Comparison of ENCODE assay signal across 13 cellular contexts in the genomic region with DNA sequence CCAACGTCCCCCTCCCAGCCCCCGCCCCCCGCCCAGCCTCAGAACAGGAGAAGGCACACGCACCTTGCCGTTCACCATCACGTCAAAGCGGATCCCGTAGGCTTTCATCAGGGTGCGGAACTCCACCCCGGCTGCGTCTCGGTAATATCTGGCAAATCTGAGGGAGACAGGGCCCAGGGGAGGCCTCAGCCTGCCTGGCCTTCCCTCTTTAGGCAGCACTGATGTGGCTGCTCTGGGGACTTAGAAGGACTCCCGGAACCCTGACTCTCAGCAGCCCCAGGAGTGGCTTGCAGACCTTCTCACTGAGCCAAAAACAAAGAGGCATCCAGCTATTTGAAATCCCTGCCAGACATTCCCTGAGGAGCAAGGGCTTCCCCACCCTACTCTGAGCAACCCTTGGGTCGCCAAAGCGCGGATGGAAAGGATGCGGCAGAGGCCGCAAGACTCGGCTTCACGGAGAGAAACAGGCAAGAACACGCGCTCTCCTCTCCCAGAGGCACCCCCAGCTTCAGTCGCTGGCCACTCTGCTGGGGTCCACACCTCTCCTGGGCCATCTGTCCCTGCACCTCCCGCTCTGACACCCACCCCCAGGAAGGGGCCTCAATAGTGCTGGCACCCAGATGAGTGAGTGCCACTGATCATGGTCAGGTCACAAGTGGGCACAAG. TPM values are rescaled to one million over a fixed set of nuclear protein-coding genes. Genes with fewer than 3 reads are reported as not detected.
DNase-seq lines count a peak whose midpoint lies in the region; ATAC-seq and TF ChIP-seq lines count a peak whose summit lies in the region.
"Had no signal": no experiment of that assay in that cellular context is flagged by ENCODE, and none has a peak within 500 bp of the region (broad histone marks: within the 10 kb centered on the region; RNA-seq: fewer than 3 reads in every experiment).

No MANE protein-coding gene starts in this region.

- H3K4me3 ChIP-seq in H7 (ENCODE audit: insufficient read depth, low read depth, low read length) (no peak overlapping the region), SK-N-SH (ENCODE audit: low read depth in 2 of 2, low read length in 1 of 2) (no peak overlapping the region)
- H3K4me3 ChIP-seq: upper lobe of left lung had no signal

- 93% methylated on average over 11 of the region's 24 CpGs for WGBS in SK-N-SH (ENCODE audit: low lambda C conversion rate)

- H2AFZ ChIP-seq in SK-N-SH (ENCODE audit: low read depth) = no peak overlapping the region

- no peak overlapping the region for H3K9ac ChIP-seq in SK-N-SH

- in situ Hi-C loops in GM13977 (cut with MboI; ENCODE audit: low pct_unique_long_range_greater_than_20kb, low sequenced_read_pairs, unreplicated experiment) = loop anchor here (10.0 kb wide), 1 partner anchor 47 kb away; no protein-coding TSS in a partner anchor

- no peaks in the 10 kb centered on the region for H4K20me1 ChIP-seq in SK-N-SH (ENCODE audit: insufficient read depth)

- H3K27ac Mint-ChIP-seq in mesothelial cell of epicardium = no peak overlapping the region

- H3K79me2 ChIP-seq in SK-N-SH (ENCODE audit: insufficient read depth) = no peaks in the 10 kb centered on the region

- ATAC-seq in HG02759 (IDR thresholded peaks at IDR 0.05; ENCODE audit: unreplicated experiment) (no peak), GM21360 (IDR thresholded peaks at IDR 0.05; ENCODE audit: unreplicated experiment) (no peak)

- CTCF ChIA-PET in SK-N-SH (lab: Yijun Ruan, JAX) = no interaction called here

- H3K36me3 ChIP-seq in H7 (replicated peaks; ENCODE audit: control insufficient read depth, insufficient read depth, low read length) (no peaks in the 10 kb centered on the region), SK-N-SH (replicated peaks in 1 of 2; ENCODE audit: control insufficient read depth in 1 of 2, insufficient read depth in 2 of 2, low read length in 1 of 2) (no peaks in the 10 kb centered on the region)
- H3K36me3 ChIP-seq: upper lobe of left lung had no signal

- POLR2A ChIA-PET in SK-N-SH (lab: Yijun Ruan, JAX) = no interaction called here

- DNase-seq in AG08396 (ENCODE audit: low spot score) = peak; percentile 51
- peak; percentile 85 for DNase-seq in H7
- peak; percentile 27 for DNase-seq in SK-N-SH
- peak; percentile 44 for DNase-seq in left kidney (ENCODE audit: low read depth, low spot score)
- DNase-seq in mesothelial cell of epicardium (ENCODE audit: low spot score in 2 of 2, unreplicated experiment in 2 of 2) = no peak
- DNase-seq in GM13977 (ENCODE audit: low spot score) = no peak
- DNase-seq: activated naive CD4-positive, alpha-beta T cell treated with anti-CD3 and anti-CD28 coated beads, Interleukin-2, amount 50 U/mL, for 16 hours; MV-4-11; SHP77 had no signal

- H3K4me3 Mint-ChIP-seq in mesothelial cell of epicardium = no peak overlapping the region
- H3K4me3 Mint-ChIP-seq: brain had no signal

- H3K27ac ChIP-seq in SK-N-SH (ENCODE audit: low read depth in 2 of 2, low read length in 1 of 2) = no peak overlapping the region
- H3K27ac ChIP-seq: upper lobe of left lung had no signal

- H3K9me3 ChIP-seq in SK-N-SH = no peaks in the 10 kb centered on the region
- H3K9me3 ChIP-seq: upper lobe of left lung had no signal

- TF ChIP-seq EP300 in SK-N-SH (IDR thresholded peaks at IDR 0.05; ENCODE audit: borderline replicate concordance in 1 of 2, low read depth in 1 of 2, low read length in 1 of 2) = no peak

- no peak for TF ChIP-seq CTCF in SK-N-SH (IDR thresholded peaks at IDR 0.05)
- TF ChIP-seq CTCF in mesothelial cell of epicardium (IDR thresholded peaks at IDR 0.05; ENCODE audit: unreplicated experiment) = no peak
- no peak for TF ChIP-seq CTCF in GM13977 (IDR thresholded peaks at IDR 0.05; ENCODE audit: extremely low read depth, insufficient read depth, missing control alignments)

- no peak for TF ChIP-seq RAD21 in SK-N-SH (IDR thresholded peaks at IDR 0.05; ENCODE audit: low read length)

- no peaks in the 10 kb centered on the region for H3K36me3 Mint-ChIP-seq in mesothelial cell of epicardium
- H3K36me3 Mint-ChIP-seq: brain had no signal

- H3K4me1 Mint-ChIP-seq in mesothelial cell of epicardium = no peaks in the 10 kb centered on the region

- no peaks in the 10 kb centered on the region for H3K9me3 Mint-ChIP-seq in mesothelial cell of epicardium

- H3K27me3 Mint-ChIP-seq in mesothelial cell of epicardium (ENCODE audit: low read depth) = peaks cover 22% of the 10 kb centered on the region

- H3F3A ChIP-seq in SK-N-SH (replicated peaks; ENCODE audit: insufficient read depth) = no peaks in the 10 kb centered on the region

- no peaks in the 10 kb centered on the region for H3K4me1 ChIP-seq in SK-N-SH (ENCODE audit: control insufficient read depth in 1 of 2, insufficient read depth in 2 of 2, low read depth in 1 of 2, low read length in 1 of 2)
- H3K4me1 ChIP-seq: upper lobe of left lung had no signal

- H3K4me2 ChIP-seq in SK-N-SH = no peak overlapping the region

- H3K9me2 ChIP-seq in SK-N-SH = no peaks in the 10 kb centered on the region

- H3K27me3 ChIP-seq in H7 (ENCODE audit: control insufficient read depth, insufficient read depth, low read length) = no peaks in the 10 kb centered on the region
- no peaks in the 10 kb centered on the region for H3K27me3 ChIP-seq in SK-N-SH (ENCODE audit: insufficient read depth)

TF ChIP-seq in SK-N-SH, 30 proteins besides CTCF, POLR2A, EP300 and RAD21 (continues in another document):
- TF ChIP-seq, protein P1, sequence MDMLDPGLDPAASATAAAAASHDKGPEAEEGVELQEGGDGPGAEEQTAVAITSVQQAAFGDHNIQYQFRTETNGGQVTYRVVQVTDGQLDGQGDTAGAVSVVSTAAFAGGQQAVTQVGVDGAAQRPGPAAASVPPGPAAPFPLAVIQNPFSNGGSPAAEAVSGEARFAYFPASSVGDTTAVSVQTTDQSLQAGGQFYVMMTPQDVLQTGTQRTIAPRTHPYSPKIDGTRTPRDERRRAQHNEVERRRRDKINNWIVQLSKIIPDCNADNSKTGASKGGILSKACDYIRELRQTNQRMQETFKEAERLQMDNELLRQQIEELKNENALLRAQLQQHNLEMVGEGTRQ (IDR thresholded peaks at IDR 0.05; ENCODE audit: borderline replicate concordance, low read depth, low read length) = no peak
- no peak for TF ChIP-seq MEF2A (IDR thresholded peaks at IDR 0.05; ENCODE audit: borderline replicate concordance, low read depth)
- no peak for TF ChIP-seq SIN3A (IDR thresholded peaks at IDR 0.05; ENCODE audit: borderline replicate concordance, low read depth, low read length)
- TF ChIP-seq POLR2AphosphoS5 (IDR thresholded peaks at IDR 0.05; ENCODE audit: low read depth, low read length) = no peak
- no peak for TF ChIP-seq GABPA (IDR thresholded peaks at IDR 0.05; ENCODE audit: low read depth)
- TF ChIP-seq, protein P2, sequence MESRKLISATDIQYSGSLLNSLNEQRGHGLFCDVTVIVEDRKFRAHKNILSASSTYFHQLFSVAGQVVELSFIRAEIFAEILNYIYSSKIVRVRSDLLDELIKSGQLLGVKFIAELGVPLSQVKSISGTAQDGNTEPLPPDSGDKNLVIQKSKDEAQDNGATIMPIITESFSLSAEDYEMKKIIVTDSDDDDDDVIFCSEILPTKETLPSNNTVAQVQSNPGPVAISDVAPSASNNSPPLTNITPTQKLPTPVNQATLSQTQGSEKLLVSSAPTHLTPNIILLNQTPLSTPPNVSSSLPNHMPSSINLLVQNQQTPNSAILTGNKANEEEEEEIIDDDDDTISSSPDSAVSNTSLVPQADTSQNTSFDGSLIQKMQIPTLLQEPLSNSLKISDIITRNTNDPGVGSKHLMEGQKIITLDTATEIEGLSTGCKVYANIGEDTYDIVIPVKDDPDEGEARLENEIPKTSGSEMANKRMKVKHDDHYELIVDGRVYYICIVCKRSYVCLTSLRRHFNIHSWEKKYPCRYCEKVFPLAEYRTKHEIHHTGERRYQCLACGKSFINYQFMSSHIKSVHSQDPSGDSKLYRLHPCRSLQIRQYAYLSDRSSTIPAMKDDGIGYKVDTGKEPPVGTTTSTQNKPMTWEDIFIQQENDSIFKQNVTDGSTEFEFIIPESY (IDR thresholded peaks at IDR 0.05; ENCODE audit: borderline replicate concordance, low read depth) = no peak
- TF ChIP-seq, protein P3, sequence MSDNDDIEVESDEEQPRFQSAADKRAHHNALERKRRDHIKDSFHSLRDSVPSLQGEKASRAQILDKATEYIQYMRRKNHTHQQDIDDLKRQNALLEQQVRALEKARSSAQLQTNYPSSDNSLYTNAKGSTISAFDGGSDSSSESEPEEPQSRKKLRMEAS (IDR thresholded peaks at IDR 0.05; ENCODE audit: low read depth) = no peak
- TF ChIP-seq SMC3 (IDR thresholded peaks at IDR 0.05; ENCODE audit: low read depth, low read length) = no peak
- no peak for TF ChIP-seq FOSL2 (IDR thresholded peaks at IDR 0.05; ENCODE audit: borderline replicate concordance, low read depth)

RNA-seq across cellular contexts. Expression of a gene that starts 7.9 kb away (rescaled TPM):
- total RNA-seq in H7 (2014; rRNA removed; shearing (Covaris generic)) = 2.3 and 2.7 TPM in 2 replicates
- polyA plus RNA-seq in SK-N-SH (2012; rRNA removed) = 0.71 and 0.97 TPM in 2 replicates
- 0.62 and 0.94 TPM in 2 replicates for polyA plus RNA-seq in SK-N-SH (2012; cell fraction: cytosol; rRNA removed)
- polyA plus RNA-seq in SK-N-SH (2012; cell fraction: nucleus; rRNA removed) = 2.0 and 2.2 TPM in 2 replicates
- 0.18 to 0.66 TPM (median 0.24 TPM) in 3 replicates for total RNA-seq in mesothelial cell of epicardium

RNA-seq across cellular contexts. Expression of a gene that starts 19.5 kb away (rescaled TPM):
- total RNA-seq in H7 (2014; rRNA removed; shearing (Covaris generic)) = 41.6 and 48.5 TPM in 2 replicates
- 56.6 and 64.4 TPM in 2 replicates for polyA plus RNA-seq in SK-N-SH (2012; rRNA removed)
- 37.8 and 55.1 TPM in 2 replicates for polyA plus RNA-seq in SK-N-SH (2012; cell fraction: cytosol; rRNA removed)
- 20.0 and 20.1 TPM in 2 replicates for polyA plus RNA-seq in SK-N-SH (2012; cell fraction: nucleus; rRNA removed)
- total RNA-seq in mesothelial cell of epicardium = 33.1 to 36.5 TPM (median 33.6 TPM) in 3 replicates

RNA-seq across cellular contexts. Expression of a gene that starts 19.7 kb away (rescaled TPM):
- 116 and 122 TPM in 2 replicates for total RNA-seq in H7 (2014; rRNA removed; shearing (Covaris generic))
- polyA plus RNA-seq in SK-N-SH (2012; rRNA removed) = 165 and 192 TPM in 2 replicates
- polyA plus RNA-seq in SK-N-SH (2012; cell fraction: cytosol; rRNA removed) = 129 and 173 TPM in 2 replicates
- 92.2 and 93.2 TPM in 2 replicates for polyA plus RNA-seq in SK-N-SH (2012; cell fraction: nucleus; rRNA removed)
- total RNA-seq in mesothelial cell of epicardium = 133 to 136 TPM (median 135 TPM) in 3 replicates

RNA-seq across cellular contexts. Expression of a gene that starts 35.6 kb away (rescaled TPM):
- total RNA-seq in H7 (2014; rRNA removed; shearing (Covaris generic)) = 34.2 and 39.1 TPM in 2 replicates
- polyA plus RNA-seq in SK-N-SH (2012; rRNA removed) = 1.2 and 1.4 TPM in 2 replicates
- 1.2 and 1.6 TPM in 2 replicates for polyA plus RNA-seq in SK-N-SH (2012; cell fraction: cytosol; rRNA removed)
- 0.55 and 0.80 TPM in 2 replicates for polyA plus RNA-seq in SK-N-SH (2012; cell fraction: nucleus; rRNA removed)
- 4.2 to 5.2 TPM (median 4.4 TPM) in 3 replicates for total RNA-seq in mesothelial cell of epicardium

RNA-seq across cellular contexts. Expression of a gene that starts 51.5 kb away (rescaled TPM):
- total RNA-seq in H7 (2014; rRNA removed; shearing (Covaris generic)) = 9.6 and 17.9 TPM in 2 replicates
- polyA plus RNA-seq in SK-N-SH (2012; rRNA removed) = 6.7 and 8.2 TPM in 2 replicates
- polyA plus RNA-seq in SK-N-SH (2012; cell fraction: cytosol; rRNA removed) = 5.1 and 5.8 TPM in 2 replicates
- 14.5 and 17.2 TPM in 2 replicates for polyA plus RNA-seq in SK-N-SH (2012; cell fraction: nucleus; rRNA removed)
- 11.1 to 13.4 TPM (median 12.0 TPM) in 3 replicates for total RNA-seq in mesothelial cell of epicardium

Comparison
In these comparisons a context has a peak if more than half of its experiments do, and no peak if none do; other contexts are left out.
1. DNase-seq: peak in AG08396 (single experiment), H7 (single experiment), SK-N-SH (single experiment) and left kidney (single experiment); none in mesothelial cell of epicardium (0 of 2) and GM13977 (single experiment).